In the genomic region with DNA sequence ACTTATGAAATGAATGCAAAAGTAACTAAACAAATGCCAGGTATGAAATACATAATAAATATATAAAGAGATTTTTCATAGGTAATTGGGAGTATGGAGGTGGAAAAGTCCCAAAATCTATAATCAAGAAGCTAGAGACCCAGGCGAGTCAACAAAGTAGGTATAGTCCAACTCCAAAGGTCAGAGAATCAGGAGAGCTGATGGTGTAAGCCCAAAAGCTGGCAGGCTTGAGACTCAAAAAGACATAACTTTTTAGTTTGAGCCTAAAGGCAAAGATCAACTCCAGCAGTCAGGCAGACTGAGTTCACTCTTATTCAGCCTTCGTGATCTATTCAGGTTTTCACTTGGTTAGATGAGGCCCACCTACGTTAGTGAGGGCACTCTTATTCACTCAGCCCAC, we compare ENCODE assay signal across 6 cellular contexts.
"Had no signal": no experiment of that assay in that cellular context is flagged by ENCODE, and none has a peak within 500 bp of the region (broad histone marks: within the 10 kb centered on the region; RNA-seq: fewer than 3 reads in every experiment).

No MANE protein-coding gene starts in this region.

- ATAC-seq: K562 had no signal

- H3K27ac ChIP-seq: HL-60 had no signal

- DNase-seq: IMR-90, KBM-7, KG1 had no signal

- H3K4me3 ChIP-seq: K562 had no signal

- FAIRE-seq: HTR-8/SVneo, K562 had no signal
